30 cellular contexts compared by ENCODE assay signal in genomic region chr1:30787856-30788495, GRCh38. TPM values are rescaled to one million over a fixed set of nuclear protein-coding genes. Genes with fewer than 3 reads are reported as not detected.
DNase-seq lines count a peak whose midpoint lies in the region; ATAC-seq, FAIRE-seq and TF ChIP-seq lines count a peak whose summit lies in the region.
"Had no signal": no experiment of that assay in that cellular context is flagged by ENCODE, and none has a peak within 500 bp of the region (broad histone marks: within the 10 kb centered on the region; RNA-seq: fewer than 3 reads in every experiment).

No MANE protein-coding gene starts in this region.

- TF ChIP-seq RAD21 in HepG2 (CRISPR knock-in tag; IDR thresholded peaks at IDR 0.05) = no peak

- POLR2A ChIA-PET in HepG2 (lab: Yijun Ruan, JAX) = interaction anchor here (1.3 kb wide), 1 partner anchor 69 kb away, joined by 4 read pairs; no protein-coding TSS in a partner anchor

- H3K27me3 ChIP-seq in GM23338 (ENCODE audit: insufficient read depth) = no peaks in the 10 kb centered on the region
- peaks cover 0 to 5% of the 10 kb centered on the region in 2 experiments; a peak in 1 of 5 replicates for H3K27me3 ChIP-seq in HepG2 (ENCODE audit: control insufficient read depth in 1 of 2, insufficient read depth in 2 of 2, low read length in 2 of 2)
- no peaks in the 10 kb centered on the region for H3K27me3 ChIP-seq in transverse colon
- H3K27me3 ChIP-seq in stomach = peaks cover 0 to 22% (median 0%) of the 10 kb centered on the region in 3 donors
- H3K27me3 ChIP-seq: ovary, right atrium auricular region, tibial nerve had no signal

- H4K20me1 ChIP-seq in GM23338 (replicated peaks; ENCODE audit: insufficient read depth) (no peaks in the 10 kb centered on the region), HepG2 (ENCODE audit: insufficient read depth, low read length) (no peaks in the 10 kb centered on the region)

- no peak overlapping the region for H3K4me2 ChIP-seq in GM23338
- peak overlapping the region; percentile 18 for H3K4me2 ChIP-seq in HepG2 (ENCODE audit: low read depth, low read length)

- no peak overlapping the region for H3K9ac ChIP-seq in HepG2 (ENCODE audit: insufficient read depth, low read depth, low read length)

- intact Hi-C loops in HepG2 (cut with micrococcal nuclease; ENCODE audit: unreplicated experiment) = no loop called here
- intact Hi-C loops in transverse colon (cut with DNase I; ENCODE audit: low total_unique reads) = no loop called here
- intact Hi-C loops in stomach (cut with DNase I; ENCODE audit: low total_unique reads) = no loop called here

- H3K36me3 Mint-ChIP-seq in GM23338 (ENCODE audit: low read depth) (no peaks in the 10 kb centered on the region), T-helper 17 cell (ENCODE audit: low read depth) (peaks cover 4% of the 10 kb centered on the region), progenitor cell of endocrine pancreas (ENCODE audit: insufficient read depth) (no peaks in the 10 kb centered on the region)
- H3K36me3 Mint-ChIP-seq: activated naive CD8-positive, alpha-beta T cell treated with anti-CD3 and anti-CD28 coated beads for 36 hours; mesothelial cell of epicardium had no signal

- WGBS in HepG2 (ENCODE audit: low lambda C conversion rate) = 36% methylated on average over 21 of the region's 21 CpGs
- WGBS in transverse colon (ENCODE audit: low coverage in 1 of 2), 2 donors = 66 to 83% methylated on average over 5 to 21 of the region's 21 CpGs
- WGBS in stomach, 5 donors = 80 to 88% (median 86%) methylated on average over 21 of the region's 21 CpGs

- H3K36me3 ChIP-seq in GM23338 (ENCODE audit: insufficient read depth) (no peaks in the 10 kb centered on the region), HepG2 (replicated peaks in 1 of 2; ENCODE audit: control insufficient read depth in 1 of 2, insufficient read depth in 2 of 2, low read length in 2 of 2) (no peaks in the 10 kb centered on the region), transverse colon (no peaks in the 10 kb centered on the region), stomach (no peaks in the 10 kb centered on the region)
- H3K36me3 ChIP-seq: left lung, ovary, right atrium auricular region, tibial nerve had no signal

- H3K27ac Mint-ChIP-seq in GM23338 (no peak overlapping the region), T-helper 17 cell (peak overlapping the region; percentile 68), progenitor cell of endocrine pancreas (peak overlapping the region; percentile 57)
- H3K27ac Mint-ChIP-seq: activated B cell treated with CpG ODN at 0.5 μM for 24 hours; activated naive CD8-positive, alpha-beta T cell treated with anti-CD3 and anti-CD28 coated beads for 36 hours; activated T-cell treated with anti-CD3 and anti-CD28 coated beads, Interleukin-2, amount 50 U/mL, for 24 hours; effector memory CD8-positive, alpha-beta T cell; mesothelial cell of epicardium had no signal

- H3K27ac ChIP-seq in GM23338 (ENCODE audit: low read depth) = no peak overlapping the region
- H3K27ac ChIP-seq in HepG2 (ENCODE audit: extremely low read length, insufficient read depth, low read length) = no peak overlapping the region
- H3K27ac ChIP-seq in transverse colon = no peak overlapping the region
- no peak overlapping the region for H3K27ac ChIP-seq in stomach
- H3K27ac ChIP-seq: coronary artery, left lung, ovary, right atrium auricular region had no signal

- TF ChIP-seq POLR2A in HepG2 (IDR thresholded peaks at IDR 0.05; ENCODE audit: insufficient read depth in 1 of 2, low read depth in 2 of 2, low read length in 2 of 2) = no peak
- no peak for TF ChIP-seq POLR2A in transverse colon (IDR thresholded peaks at IDR 0.05)
- TF ChIP-seq POLR2A in stomach (IDR thresholded peaks at IDR 0.05) = no peak

- TF ChIP-seq CTCF in GM23338 (conservative IDR thresholded peaks at IDR 0.05; ENCODE audit: low read depth in 2 of 2) = no peak
- TF ChIP-seq CTCF in HepG2 (CRISPR knock-in tag; IDR thresholded peaks at IDR 0.05) = no peak
- TF ChIP-seq CTCF in progenitor cell of endocrine pancreas (IDR thresholded peaks at IDR 0.05; ENCODE audit: unreplicated experiment) = no peak
- TF ChIP-seq CTCF in transverse colon (IDR thresholded peaks at IDR 0.05) = no peak
- TF ChIP-seq CTCF in stomach (IDR thresholded peaks at IDR 0.05) = no peak

- ATAC-seq in GM23338 (no peak), T-helper 17 cell (no peak), HepG2 (no peak), GM19023 (IDR thresholded peaks at IDR 0.05; ENCODE audit: unreplicated experiment) (no peak)
- ATAC-seq: effector memory CD8-positive, alpha-beta T cell; left lung had no signal

- BruUV-seq in HepG2 (replicated peaks; lab: Mats Ljungman, UMichigan) = no TSS peak

- H3K4me3 ChIP-seq in GM23338 (no peak overlapping the region), HepG2 (replicated peaks in 1 of 3; ENCODE audit: insufficient read depth in 1 of 3, low read depth in 2 of 3, low read length in 3 of 3) (no peak overlapping the region; a peak in 1 of 6 replicates), transverse colon (no peak overlapping the region), stomach (no peak overlapping the region)
- H3K4me3 ChIP-seq: coronary artery, left lung, ovary, right atrium auricular region, tibial nerve had no signal

- no peak for DNase-seq in GM23338 (ENCODE audit: low spot score)
- DNase-seq in T-helper 17 cell = no peak
- no peak for DNase-seq in HepG2 (ENCODE audit: low spot score)
- no peak for DNase-seq in progenitor cell of endocrine pancreas (ENCODE audit: low spot score, unreplicated experiment)
- DNase-seq in NCI-H1105 (lab: John Stamatoyannopoulos, UW) = no peak
- DNase-seq in transverse colon = no peak
- no peak for DNase-seq in stomach
- DNase-seq: ACHN; activated B cell treated with CpG ODN at 0.5 μM for 24 hours; activated CD4-positive, alpha-beta T cell treated with anti-CD3 and anti-CD28 coated beads, Interleukin-2, amount 50 U/mL, for 1 hour; activated gamma-delta T cell; activated naive CD8-positive, alpha-beta T cell treated with anti-CD3 and anti-CD28 coated beads for 36 hours; activated T-cell treated with anti-CD3 and anti-CD28 coated beads, Interleukin-2, amount 50 U/mL, for 24 hours; effector memory CD8-positive, alpha-beta T cell; EL; HCEC 1CT; Kasumi-1; left lung; NCI-H1436 treated with DMSO at 0.1 percent for 48 hours; NCI-H774; stimulated activated CD4-positive, alpha-beta T cell treated with anti-CD3 and anti-CD28 coated beads, Interleukin-2, amount 100 ng/mL, for 48 hours had no signal

- CTCF ChIA-PET in HepG2 (lab: Yijun Ruan, JAX; ENCODE audit: low intra/inter-chr PET ratio, low total read pairs) = no interaction called here

- no peak for FAIRE-seq in HepG2 (lab: Jason Lieb, UNC)
- FAIRE-seq: astrocyte, GM18507, RCC 7860 had no signal

- H3K4me1 Mint-ChIP-seq in GM23338 (peaks cover 9% of the 10 kb centered on the region; the same call in 2 of the 3 replicates), T-helper 17 cell (peaks cover 15% of the 10 kb centered on the region), progenitor cell of endocrine pancreas (ENCODE audit: low read depth) (peaks cover 15% of the 10 kb centered on the region)
- H3K4me1 Mint-ChIP-seq: mesothelial cell of epicardium had no signal

- H3K4me3 Mint-ChIP-seq in GM23338 (no peak overlapping the region), T-helper 17 cell (no peak overlapping the region), progenitor cell of endocrine pancreas (ENCODE audit: low read depth) (no peak overlapping the region)
- H3K4me3 Mint-ChIP-seq: activated B cell treated with CpG ODN at 0.5 μM for 24 hours; activated naive CD8-positive, alpha-beta T cell treated with anti-CD3 and anti-CD28 coated beads for 36 hours; activated T-cell treated with anti-CD3 and anti-CD28 coated beads, Interleukin-2, amount 50 U/mL, for 24 hours; effector memory CD8-positive, alpha-beta T cell; mesothelial cell of epicardium had no signal

- H3K9me3 Mint-ChIP-seq in GM23338 = no peaks in the 10 kb centered on the region
- no peaks in the 10 kb centered on the region for H3K9me3 Mint-ChIP-seq in progenitor cell of endocrine pancreas (ENCODE audit: low read depth)
- H3K9me3 Mint-ChIP-seq: activated B cell treated with CpG ODN at 0.5 μM for 24 hours; activated naive CD8-positive, alpha-beta T cell treated with anti-CD3 and anti-CD28 coated beads for 36 hours; activated T-cell treated with anti-CD3 and anti-CD28 coated beads, Interleukin-2, amount 50 U/mL, for 24 hours; effector memory CD8-positive, alpha-beta T cell; mesothelial cell of epicardium had no signal

- H3K4me1 ChIP-seq in GM23338 (ENCODE audit: insufficient read depth) = peaks cover 6% of the 10 kb centered on the region; the same call in 1 of the 2 replicates
- H3K4me1 ChIP-seq in HepG2 (ENCODE audit: insufficient read depth, low read length) = peaks cover 62% of the 10 kb centered on the region
- H3K4me1 ChIP-seq in transverse colon = peaks cover 0 to 2% (median 0%) of the 10 kb centered on the region in 4 donors
- H3K4me1 ChIP-seq in stomach = peaks cover 0 to 3% (median 2%) of the 10 kb centered on the region in 4 donors

- TF ChIP-seq EP300 in HepG2 (IDR thresholded peaks at IDR 0.05; ENCODE audit: low read depth in 2 of 2, low read length in 2 of 2) = no peak
- no peak for TF ChIP-seq EP300 in HepG2 (CRISPR knock-in tag; IDR thresholded peaks at IDR 0.05; ENCODE audit: borderline replicate concordance)
- no peak for TF ChIP-seq EP300 in transverse colon (IDR thresholded peaks at IDR 0.05; ENCODE audit: low read depth)
- TF ChIP-seq EP300 in stomach (IDR thresholded peaks at IDR 0.05) = no peak

- no peaks in the 10 kb centered on the region for H3K79me2 ChIP-seq in GM23338 (replicated peaks; ENCODE audit: insufficient read depth)
- H3K79me2 ChIP-seq in HepG2 (ENCODE audit: insufficient read depth, low read length) = no peaks in the 10 kb centered on the region

- 0 out of 2 replicates have a peak, but pooled peaks cover 3% of the 10 kb centered on the region for H3F3A ChIP-seq in GM23338 (replicated peaks; ENCODE audit: low read depth)

- 0 out of 2 replicates have a peak overlapping the region, but pooled peaks have one; percentile 7 for H2AFZ ChIP-seq in GM23338
- no peak overlapping the region for H2AFZ ChIP-seq in HepG2 (ENCODE audit: low read length)

- in situ Hi-C loops in HepG2 (cut with HindIII; ENCODE audit: extremely low pct_ligation_motif_present, low pct_unique_long_range_greater_than_20kb) = no loop called here
- in situ Hi-C loops in transverse colon (cut with MboI; ENCODE audit: low pct_ligation_motif_present in 1 of 4, low pct_unique_long_range_greater_than_20kb in 1 of 4, low sequenced_read_pairs in 3 of 4) = loop anchor here in 1 of 4 donors (25.0 kb wide), 1 partner anchor 374 kb away; no protein-coding TSS in a partner anchor

- H3K9me3 ChIP-seq in T-helper 17 cell (ENCODE audit: control insufficient read depth, low read length, poor library complexity, severe bottlenecking) (no peaks in the 10 kb centered on the region), HepG2 (ENCODE audit: low read length) (no peaks in the 10 kb centered on the region), transverse colon (no peaks in the 10 kb centered on the region), stomach (no peaks in the 10 kb centered on the region)
- H3K9me3 ChIP-seq: left lung, ovary, right atrium auricular region, tibial nerve had no signal

- H3K9me2 ChIP-seq in GM23338 (ENCODE audit: insufficient read depth) = no peaks in the 10 kb centered on the region

- peaks cover 17% of the 10 kb centered on the region for H3K27me3 Mint-ChIP-seq in GM23338 (ENCODE audit: insufficient read depth, low read depth, poor library complexity)
- H3K27me3 Mint-ChIP-seq in T-helper 17 cell = peaks cover 16% of the 10 kb centered on the region
- H3K27me3 Mint-ChIP-seq in progenitor cell of endocrine pancreas = peaks cover 26% of the 10 kb centered on the region

RNA-seq across cellular contexts. Expression of gene LAPTM5, which starts 30.4 kb away (rescaled TPM):
- not detected in 2 replicates for total RNA-seq in GM23338 (2014; rRNA removed; shearing (Covaris generic))
- polyA plus RNA-seq in GM23338 (2016; fragmentation: Nextera tagmentation; extraction: Ambion mirVana) (0.21 and 1.0 TPM in 2 replicates), HepG2 (2011; rRNA removed) (0.41 and 0.76 TPM in 2 replicates), stomach (10 to 100 TPM; 33.1 to 39.9 (median 37.6) TPM)
- total RNA-seq in T-helper 17 cell (100 to 1,000 TPM; 563 to 601 TPM), HepG2 (2016; rRNA removed; fragmentation: Illumina TruSeq; extraction: Trizol) (0.34 and 0.86 TPM in 2 replicates), progenitor cell of endocrine pancreas (0.20 TPM in 1 of 2 replicates, not detected in the other), transverse colon (10 to 100 TPM in 3 of 4 donors, 1 to 10 TPM in 1; 5.2 to 66.6 (median 34.5) TPM), stomach (10 to 100 TPM in 4 of 5 donors, 1 to 10 TPM in 1; 4.6 to 48.4 (median 29.6) TPM)
- 0.18 and 0.30 TPM in 2 replicates for total RNA-seq in HepG2 (2016; cell fraction: cytosol; rRNA removed; fragmentation: Illumina TruSeq; extraction: Trizol; ENCODE audit: low read depth)
- 0.18 and 0.45 TPM in 2 replicates for total RNA-seq in HepG2 (2016; cell fraction: insoluble cytoplasmic fraction; rRNA removed; fragmentation: Illumina TruSeq; extraction: Trizol)
- total RNA-seq in HepG2 (2016; cell fraction: membrane; rRNA removed; fragmentation: Illumina TruSeq; extraction: Trizol) = 0.48 and 0.56 TPM in 2 replicates
- total RNA-seq in HepG2 (2016; cell fraction: nucleus; rRNA removed; fragmentation: Illumina TruSeq; extraction: Trizol) = 0.34 and 0.53 TPM in 2 replicates
- 0.64 and 0.79 TPM in 2 replicates for polyA plus RNA-seq in HepG2 (2011; cell fraction: cytosol; rRNA removed)
- 0.59 and 0.61 TPM in 2 replicates for polyA plus RNA-seq in HepG2 (2011; cell fraction: nucleus; rRNA removed)
- polyA plus RNA-seq in HepG2 (2012) = 0.19 and 0.38 TPM in 2 replicates
- polyA plus RNA-seq in HepG2 (2016; cell fraction: cytosol; fragmentation: Illumina TruSeq; extraction: Trizol; ENCODE audit: low read depth) = 0.33 and 0.38 TPM in 2 replicates
- 0.57 and 0.76 TPM in 2 replicates for polyA plus RNA-seq in HepG2 (2016; cell fraction: insoluble cytoplasmic fraction; fragmentation: Illumina TruSeq; extraction: Trizol; ENCODE audit: low read depth)
- 0.54 and 0.79 TPM in 2 replicates for polyA plus RNA-seq in HepG2 (2016; cell fraction: membrane; fragmentation: Illumina TruSeq; extraction: Trizol; ENCODE audit: low read depth)
- 1.1 TPM in 2 replicates for polyA plus RNA-seq in HepG2 (2016; cell fraction: nucleus; fragmentation: Illumina TruSeq; extraction: Trizol; ENCODE audit: insufficient read depth, low read depth)
- polyA minus RNA-seq in HepG2 (2011; rRNA and poly(A)+ RNA removed; ENCODE audit: low replicate concordance) = 2.1 and 4.6 TPM in 2 replicates
- polyA minus RNA-seq in HepG2 (2011; cell fraction: cytosol; rRNA and poly(A)+ RNA removed) = 0.59 TPM in 1 of 2 replicates, not detected in the other
- polyA minus RNA-seq in HepG2 (2011; cell fraction: nucleus; rRNA and poly(A)+ RNA removed) = not detected in 2 replicates
- total RNA-seq: mesothelial cell of epicardium had no signal

Comparison
In these comparisons a context has a peak if more than half of its experiments do, and no peak if none do; other contexts are left out.
1. RNA of gene LAPTM5, which starts 30.4 kb away (total RNA-seq): 563 to 601 TPM in T-helper 17 cell; 5.2 to 66.6 TPM in transverse colon, 4.6 to 48.4 TPM in stomach, 0.18 to 0.86 TPM in HepG2, 0.20 TPM in progenitor cell of endocrine pancreas and not detected in GM23338; every median in the first group is over 4 times any median in the second.